13 cellular contexts compared by ENCODE assay signal in genomic region chr12:81800298-81801148, GRCh38. TPM values are rescaled to one million over a fixed set of nuclear protein-coding genes. Genes with fewer than 3 reads are reported as not detected.
DNase-seq lines count a peak whose midpoint lies in the region; ATAC-seq, FAIRE-seq and TF ChIP-seq lines count a peak whose summit lies in the region.
"Had no signal": no experiment of that assay in that cellular context is flagged by ENCODE, and none has a peak within 500 bp of the region (broad histone marks: within the 10 kb centered on the region; RNA-seq: fewer than 3 reads in every experiment).

No MANE protein-coding gene starts in this region.

- no peak overlapping the region for H3K9ac ChIP-seq in GM12878 (ENCODE audit: control insufficient read depth, insufficient read depth, low read length)

- intact Hi-C loops in GM12878 (cut with micrococcal nuclease; ENCODE audit: unreplicated experiment), result no loop called here
- intact Hi-C loops in CD8-positive, alpha-beta T cell (cut with DNase I, micrococcal nuclease), result no loop called here

- BruUV-seq in GM12878 (replicated peaks; lab: Mats Ljungman, UMichigan), result no TSS peak

- TF ChIP-seq CTCF in GM12878 (IDR thresholded peaks at IDR 0.05 in 2 of 3, conservative IDR thresholded peaks at IDR 0.05 in 1 of 3; ENCODE audit: control insufficient read depth in 2 of 3, extremely low read depth in 1 of 3, insufficient read depth in 1 of 3, low read depth in 3 of 3, low read length in 3 of 3) (no peak), WERI-Rb-1 (IDR thresholded peaks at IDR 0.05; ENCODE audit: low read depth, low read length) (no peak)
- TF ChIP-seq CTCF in CD8-positive, alpha-beta T cell (IDR thresholded peaks at IDR 0.05), result no peak

- DNase-seq in NCI-H69 (lab: John Stamatoyannopoulos, UW), result peak; percentile 52
- DNase-seq in GM12878 (ENCODE audit: low read depth, low spot score), result no peak
- DNase-seq in kidney tubule cell (ENCODE audit: low spot score), result peak; percentile 44
- peak in 1 of 2 donors; percentile 4 for DNase-seq in stimulated activated naive CD8-positive, alpha-beta T cell treated with anti-CD3 and anti-CD28 coated beads, Interleukin-15, amount 100 ng/mL, for 72 hours
- no peak for DNase-seq in CD8-positive, alpha-beta T cell
- DNase-seq in WERI-Rb-1, result no peak
- DNase-seq: colonic mucosa, RPMI8226 had no signal

- no peak for TF ChIP-seq RAD21 in GM12878 (IDR thresholded peaks at IDR 0.05; ENCODE audit: insufficient read depth, low read depth, low read length)

- H3K36me3 ChIP-seq in GM12878 (ENCODE audit: control insufficient read depth in 2 of 2, insufficient read depth in 2 of 2, low read length in 1 of 2) (no peaks in the 10 kb centered on the region), WERI-Rb-1 (no peaks in the 10 kb centered on the region)
- H3K36me3 ChIP-seq in CD8-positive, alpha-beta T cell (ENCODE audit: insufficient read depth, low read length), result no peaks in the 10 kb centered on the region
- H3K36me3 ChIP-seq: colonic mucosa had no signal

- no peak overlapping the region for H3K4me3 ChIP-seq in GM12878
- H3K4me3 ChIP-seq in CD8-positive, alpha-beta T cell (ENCODE audit: low read depth, low read length), result no peak overlapping the region
- H3K4me3 ChIP-seq in WERI-Rb-1 (ENCODE audit: low read depth, low read length), result no peak overlapping the region
- H3K4me3 ChIP-seq: colonic mucosa, K562, skin epidermis had no signal

- peaks cover 16% of the 10 kb centered on the region for H3K4me1 Mint-ChIP-seq in stimulated activated naive CD8-positive, alpha-beta T cell treated with anti-CD3 and anti-CD28 coated beads, Interleukin-15, amount 100 ng/mL, for 72 hours
- no peaks in the 10 kb centered on the region for H3K4me1 Mint-ChIP-seq in CD8-positive, alpha-beta T cell (ENCODE audit: low read depth)

- CTCF ChIA-PET in GM12878 (lab: Yijun Ruan, JAX), result interaction anchor here (0.6 kb wide), 1 partner anchor 129 kb away, joined by 3 read pairs; no protein-coding TSS in a partner anchor
- CTCF ChIA-PET in CD8-positive, alpha-beta T cell (lab: Charles Lee), result no interaction called here

- H3K4me2 ChIP-seq in GM12878 (ENCODE audit: control insufficient read depth, insufficient read depth), result no peak overlapping the region

- H3K4me3 Mint-ChIP-seq in stimulated activated naive CD8-positive, alpha-beta T cell treated with anti-CD3 and anti-CD28 coated beads, Interleukin-15, amount 100 ng/mL, for 72 hours, result peak overlapping the region in 1 of 2 donors; percentile 26
- H3K4me3 Mint-ChIP-seq in CD8-positive, alpha-beta T cell, result no peak overlapping the region

- H3K27ac Mint-ChIP-seq in stimulated activated naive CD8-positive, alpha-beta T cell treated with anti-CD3 and anti-CD28 coated beads, Interleukin-15, amount 100 ng/mL, for 72 hours, result peak overlapping the region in 1 of 2 donors; percentile 38
- no peak overlapping the region for H3K27ac Mint-ChIP-seq in CD8-positive, alpha-beta T cell
- H3K27ac Mint-ChIP-seq: activated T-helper 2 cell treated with anti-CD3 and anti-CD28 coated beads, Interferon-gamma antibody, Interleukin-2, Interleukin-4, amounts not matched to agents 10 μg/mL and 5 μg/mL and 100 μg/mL, durations not matched to agents 14 hours and 24 hours and 36 hours had no signal

- RAD21 ChIA-PET in GM12878 (lab: Charles Lee; ENCODE audit: unreplicated experiment), result no interaction called here

- FAIRE-seq in GM12878 (lab: Jason Lieb, UNC), result no peak
- FAIRE-seq: H54, K562 had no signal

- H3K79me2 ChIP-seq in GM12878 (ENCODE audit: control insufficient read depth, insufficient read depth, low read length), result no peaks in the 10 kb centered on the region

- peak; percentile 26; the same call in 1 of the 3 replicates for ATAC-seq in GM12878
- ATAC-seq in stimulated activated naive CD8-positive, alpha-beta T cell treated with anti-CD3 and anti-CD28 coated beads, Interleukin-15, amount 100 ng/mL, for 72 hours, result peak; percentile 88
- no peak for ATAC-seq in CD8-positive, alpha-beta T cell
- no peak for ATAC-seq in GM21619 (IDR thresholded peaks at IDR 0.05; ENCODE audit: unreplicated experiment)
- ATAC-seq: K562 had no signal

- H2AFZ ChIP-seq in GM12878 (ENCODE audit: control insufficient read depth, low read depth, low read length), result no peak overlapping the region

- 17% methylated on average over 8 of the region's 8 CpGs for WGBS in GM12878 (ENCODE audit: insufficient coverage, insufficient replicate concordance, low lambda C conversion rate, missing lambda C conversion rate)

- no peaks in the 10 kb centered on the region for H3K36me3 Mint-ChIP-seq in CD8-positive, alpha-beta T cell

- H3K27ac ChIP-seq in GM12878 (ENCODE audit: control insufficient read depth, insufficient read depth), result no peak overlapping the region
- H3K27ac ChIP-seq in CD8-positive, alpha-beta T cell (ENCODE audit: low read depth, low read length), result no peak overlapping the region
- H3K27ac ChIP-seq in WERI-Rb-1, result no peak overlapping the region
- H3K27ac ChIP-seq: colonic mucosa had no signal

- in situ Hi-C loops in GM12878 (cut with MboI), result no loop called here

- TF ChIP-seq EP300 in GM12878 (IDR thresholded peaks at IDR 0.05; ENCODE audit: borderline replicate concordance in 1 of 2, control insufficient read depth in 1 of 2, low read depth in 2 of 2, low read length in 2 of 2), result no peak

- no peaks in the 10 kb centered on the region for H3K9me3 ChIP-seq in GM12878 (replicated peaks; ENCODE audit: control insufficient read depth, insufficient read depth, low read length)
- H3K9me3 ChIP-seq in CD8-positive, alpha-beta T cell (ENCODE audit: low read length), result no peaks in the 10 kb centered on the region
- H3K9me3 ChIP-seq in WERI-Rb-1 (ENCODE audit: severe bottlenecking), result no peaks in the 10 kb centered on the region
- H3K9me3 ChIP-seq: colonic mucosa had no signal

- no peak for TF ChIP-seq POLR2A in GM12878 (IDR thresholded peaks at IDR 0.05; ENCODE audit: low read depth, low read length)

- H3K27me3 ChIP-seq in GM12878 (replicated peaks in 1 of 2; ENCODE audit: control insufficient read depth in 2 of 2, insufficient read depth in 2 of 2, low read length in 1 of 2), result no peaks in the 10 kb centered on the region; a peak in 1 of 4 replicates
- H3K27me3 ChIP-seq in CD8-positive, alpha-beta T cell (ENCODE audit: insufficient read depth, low read length), result no peaks in the 10 kb centered on the region
- no peaks in the 10 kb centered on the region for H3K27me3 ChIP-seq in WERI-Rb-1 (ENCODE audit: insufficient read depth, low read depth, severe bottlenecking)
- H3K27me3 ChIP-seq: colonic mucosa had no signal

- SMC1A ChIA-PET in GM12878 (lab: Charles Lee; ENCODE audit: uncharacterized antibody, unreplicated experiment), result interaction anchor here (0.8 kb wide), 1 partner anchor 117 kb away, joined by 3 read pairs; no protein-coding TSS in a partner anchor

- no peaks in the 10 kb centered on the region for H3K9me3 Mint-ChIP-seq in stimulated activated naive CD8-positive, alpha-beta T cell treated with anti-CD3 and anti-CD28 coated beads, Interleukin-15, amount 100 ng/mL, for 72 hours
- no peaks in the 10 kb centered on the region for H3K9me3 Mint-ChIP-seq in CD8-positive, alpha-beta T cell
- H3K9me3 Mint-ChIP-seq: activated T-helper 2 cell treated with anti-CD3 and anti-CD28 coated beads, Interferon-gamma antibody, Interleukin-2, Interleukin-4, amounts not matched to agents 10 μg/mL and 5 μg/mL and 100 μg/mL, durations not matched to agents 14 hours and 24 hours and 36 hours had no signal

- POLR2A ChIA-PET in GM12878 (lab: Charles Lee), result no interaction called here
- POLR2A ChIA-PET in CD8-positive, alpha-beta T cell (lab: Charles Lee), result no interaction called here

- H4K20me1 ChIP-seq in GM12878 (ENCODE audit: control insufficient read depth, insufficient read depth), result no peaks in the 10 kb centered on the region

- peaks cover 27% of the 10 kb centered on the region for H3K27me3 Mint-ChIP-seq in stimulated activated naive CD8-positive, alpha-beta T cell treated with anti-CD3 and anti-CD28 coated beads, Interleukin-15, amount 100 ng/mL, for 72 hours
- peaks cover 4% of the 10 kb centered on the region for H3K27me3 Mint-ChIP-seq in CD8-positive, alpha-beta T cell (ENCODE audit: low read depth)

- no peaks in the 10 kb centered on the region for H3K4me1 ChIP-seq in GM12878 (ENCODE audit: control insufficient read depth, insufficient read depth, low read length)
- H3K4me1 ChIP-seq in CD8-positive, alpha-beta T cell (ENCODE audit: insufficient read depth, low read length), result no peaks in the 10 kb centered on the region
- H3K4me1 ChIP-seq: colonic mucosa had no signal

TF ChIP-seq in GM12878, 131 proteins besides CTCF, POLR2A, EP300 and RAD21 (continues in another document):
- no peak for TF ChIP-seq HSF1 (IDR thresholded peaks at IDR 0.05; ENCODE audit: low read depth, low read length)
- no peak for TF ChIP-seq RBBP5 (conservative IDR thresholded peaks at IDR 0.05)
- TF ChIP-seq FOXM1 (IDR thresholded peaks at IDR 0.05; ENCODE audit: low read depth, low read length), result no peak

RNA-seq across cellular contexts. Expression of gene PPFIA2, which starts 41.4 kb away (rescaled TPM):
- not detected in 2 replicates for total RNA-seq in GM12878 (2013; cell fraction: nucleolus; rRNA removed)
- total RNA-seq in GM12878 (2014; rRNA removed) (not detected in 2 replicates), GM12878 (2014; rRNA removed; fragmentation: Illumina TruSeq; extraction: Trizol) (0.27 and 0.28 TPM in 2 replicates), GM12878 (2021) (not detected in 2 replicates)
- not detected for polyA plus RNA-seq in GM12878 (2011; ENCODE audit: low read depth)
- polyA plus RNA-seq in GM12878 (2011; rRNA removed) (0.39 and 0.48 TPM in 2 replicates), GM12878 (2014; fragmentation: Illumina TruSeq; extraction: Trizol) (not detected in 2 replicates), GM12878 (2014; fragmentation: Nextera tagmentation; extraction: Ambion mirVana) (under 1 TPM in 1 of 2 experiments, not detected in 1; 0.09 TPM), GM12878 (2014; rRNA removed) (0.06 TPM in 1 of 2 replicates, not detected in the other), GM12878 (2016; fragmentation: Nextera tagmentation; extraction: Ambion mirVana) (not detected)
- polyA plus RNA-seq in GM12878 (2011; cell fraction: cytosol; rRNA removed), result 0.18 and 0.27 TPM in 2 replicates
- 0.72 and 1.1 TPM in 2 replicates for polyA plus RNA-seq in GM12878 (2011; cell fraction: nucleus; rRNA removed)
- polyA plus RNA-seq in GM12878 (2012), result not detected in 2 replicates
- polyA minus RNA-seq in GM12878 (2011; rRNA and poly(A)+ RNA removed), result 1.6 and 1.8 TPM in 2 replicates
- not detected in 2 replicates for polyA minus RNA-seq in GM12878 (2011; cell fraction: cytosol; rRNA and poly(A)+ RNA removed)
- 1.9 and 3.8 TPM in 2 replicates for polyA minus RNA-seq in GM12878 (2011; cell fraction: nucleus; rRNA and poly(A)+ RNA removed)
- total RNA-seq in CD8-positive, alpha-beta T cell, result not detected
- total RNA-seq: activated T-helper 2 cell treated with anti-CD3 and anti-CD28 coated beads, Interferon-gamma antibody, Interleukin-2, Interleukin-4, amounts not matched to agents 10 μg/mL and 5 μg/mL and 100 μg/mL, durations not matched to agents 14 hours and 24 hours and 36 hours; K562 had no signal
- polyA plus RNA-seq: K562 had no signal

Comparison
In these comparisons a context has a peak if more than half of its experiments do, and no peak if none do; other contexts are left out.
1. DNase-seq: peak in NCI-H69 (single experiment) and kidney tubule cell (single experiment); none in GM12878 (single experiment), CD8-positive, alpha-beta T cell (0 of 7) and WERI-Rb-1 (single experiment).
2. ATAC-seq: peak in GM12878 (single experiment) and stimulated activated naive CD8-positive, alpha-beta T cell treated with anti-CD3 and anti-CD28 coated beads, Interleukin-15, amount 100 ng/mL, for 72 hours (single experiment); none in CD8-positive, alpha-beta T cell (single experiment) and GM21619 (single experiment).